Comparison of ENCODE assay signal across 18 cellular contexts in the genomic region with DNA sequence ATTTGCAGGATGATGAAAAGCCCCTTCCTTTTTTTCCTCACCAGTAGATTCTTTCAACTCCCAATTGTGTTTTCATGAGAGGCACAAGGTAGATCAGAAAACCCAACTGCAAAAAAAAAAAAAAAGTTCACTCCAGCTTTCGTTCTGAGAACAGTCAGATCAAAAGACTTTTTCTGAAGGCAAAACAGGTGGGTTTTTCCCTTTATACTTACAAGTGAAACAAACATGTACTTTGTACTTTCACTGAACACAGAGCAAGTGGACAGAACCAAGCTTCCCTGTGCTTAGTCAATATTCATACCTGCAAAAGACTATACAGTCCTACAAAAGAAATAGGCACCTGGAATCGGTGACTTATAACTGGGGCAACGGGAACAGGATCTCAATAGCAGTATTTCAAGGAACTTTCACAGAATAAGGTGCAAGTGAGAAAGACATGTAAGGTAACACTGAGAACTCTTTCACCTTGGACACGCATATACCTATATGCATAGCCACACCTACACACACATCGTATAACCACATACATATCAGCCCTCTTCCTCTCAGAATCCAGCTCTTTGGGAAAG. TPM values are rescaled to one million over a fixed set of nuclear protein-coding genes. Genes with fewer than 3 reads are reported as not detected.
DNase-seq lines count a peak whose midpoint lies in the region; ATAC-seq and TF ChIP-seq lines count a peak whose summit lies in the region.
"Had no signal": no experiment of that assay in that cellular context is flagged by ENCODE, and none has a peak within 500 bp of the region (broad histone marks: within the 10 kb centered on the region; RNA-seq: fewer than 3 reads in every experiment).

No MANE protein-coding gene starts in this region.

- TF ChIP-seq EP300 in stomach (IDR thresholded peaks at IDR 0.05), result no peak

- H3K27me3 Mint-ChIP-seq in CD8-positive, alpha-beta T cell (ENCODE audit: low read depth), result no peaks in the 10 kb centered on the region

- H3K36me3 Mint-ChIP-seq in CD8-positive, alpha-beta T cell, result no peaks in the 10 kb centered on the region
- H3K36me3 Mint-ChIP-seq: activated naive CD8-positive, alpha-beta T cell treated with anti-CD3 and anti-CD28 coated beads for 36 hours had no signal

- peak overlapping the region; percentile 34 to 69 (median 54) for H3K27ac ChIP-seq in stomach
- H3K27ac ChIP-seq in CD8-positive, alpha-beta T cell (ENCODE audit: low read depth, low read length), result no peak overlapping the region
- H3K27ac ChIP-seq: HL-60 had no signal

- H3K27me3 ChIP-seq in stomach, result no peaks in the 10 kb centered on the region
- no peaks in the 10 kb centered on the region for H3K27me3 ChIP-seq in CD8-positive, alpha-beta T cell (ENCODE audit: insufficient read depth, low read length)

- TF ChIP-seq POLR2A in stomach (IDR thresholded peaks at IDR 0.05), result no peak

- peak; percentile 19 for DNase-seq in NCI-H510A treated with DMSO at 0.1 percent for 48 hours (lab: John Stamatoyannopoulos, UW)
- DNase-seq in NCI-H510A (lab: John Stamatoyannopoulos, UW), result no peak
- DNase-seq in HuH-7.5 (ENCODE audit: low spot score), result peak; percentile 10
- DNase-seq in stomach, result no peak
- DNase-seq in cerebellar nuclear complex (lab: John Stamatoyannopoulos, UW), result no peak
- DNase-seq in KG1 (lab: John Stamatoyannopoulos, UW), result no peak
- DNase-seq in CD8-positive, alpha-beta T cell, result no peak
- DNase-seq: activated naive CD8-positive, alpha-beta T cell treated with anti-CD3 and anti-CD28 coated beads for 36 hours; central memory CD4-positive, alpha-beta T cell; HCEC 1CT; islet precursor cell; PC-3; stimulated activated CD4-positive, alpha-beta T cell treated with anti-CD3 and anti-CD28 coated beads, Interleukin-15, amount 100 ng/mL, for 24 hours; trophoblast cell had no signal

- no peaks in the 10 kb centered on the region for H3K36me3 ChIP-seq in stomach
- H3K36me3 ChIP-seq in CD8-positive, alpha-beta T cell (ENCODE audit: insufficient read depth, low read length), result no peaks in the 10 kb centered on the region

- peak; percentile 81 for ATAC-seq in HG02763 (IDR thresholded peaks at IDR 0.05; ENCODE audit: unreplicated experiment)
- no peak for ATAC-seq in CD8-positive, alpha-beta T cell
- ATAC-seq: activated CD4-positive, CD25-positive, alpha-beta regulatory T cell treated with anti-CD3 and anti-CD28 coated beads, Interleukin-2, amount 50 U/mL, for 24 hours; PC-3 had no signal

- H3K4me3 Mint-ChIP-seq in CD8-positive, alpha-beta T cell, result no peak overlapping the region
- H3K4me3 Mint-ChIP-seq: activated naive CD8-positive, alpha-beta T cell treated with anti-CD3 and anti-CD28 coated beads for 36 hours had no signal

- POLR2A ChIA-PET in CD8-positive, alpha-beta T cell (lab: Charles Lee), result no interaction called here

- WGBS in stomach, 5 donors, result 29 to 51% (median 47%) methylated on average over 5 of the region's 5 CpGs

- TF ChIP-seq CTCF in stomach (IDR thresholded peaks at IDR 0.05), result no peak
- TF ChIP-seq CTCF in CD8-positive, alpha-beta T cell (IDR thresholded peaks at IDR 0.05), result no peak

- H3K4me3 ChIP-seq in stomach, result no peak overlapping the region
- H3K4me3 ChIP-seq in CD8-positive, alpha-beta T cell (ENCODE audit: low read depth, low read length), result no peak overlapping the region

- no peak overlapping the region for H3K27ac Mint-ChIP-seq in CD8-positive, alpha-beta T cell
- H3K27ac Mint-ChIP-seq: activated naive CD8-positive, alpha-beta T cell treated with anti-CD3 and anti-CD28 coated beads for 36 hours had no signal

- CTCF ChIA-PET in CD8-positive, alpha-beta T cell (lab: Charles Lee), result no interaction called here

- no peaks in the 10 kb centered on the region for H3K9me3 ChIP-seq in stomach
- no peaks in the 10 kb centered on the region for H3K9me3 ChIP-seq in CD8-positive, alpha-beta T cell (ENCODE audit: low read length)

- intact Hi-C loops in stomach (cut with DNase I; ENCODE audit: low total_unique reads), result no loop called here
- intact Hi-C loops in CD8-positive, alpha-beta T cell (cut with DNase I, micrococcal nuclease), result no loop called here

- peaks cover 29 to 71% (median 53%) of the 10 kb centered on the region in 4 donors for H3K4me1 ChIP-seq in stomach
- H3K4me1 ChIP-seq in CD8-positive, alpha-beta T cell (ENCODE audit: insufficient read depth, low read length), result no peaks in the 10 kb centered on the region

- H3K4me1 Mint-ChIP-seq in CD8-positive, alpha-beta T cell (ENCODE audit: low read depth), result no peaks in the 10 kb centered on the region
- H3K4me1 Mint-ChIP-seq: activated naive CD8-positive, alpha-beta T cell treated with anti-CD3 and anti-CD28 coated beads for 36 hours had no signal

- H3K9me3 Mint-ChIP-seq in CD8-positive, alpha-beta T cell, result no peaks in the 10 kb centered on the region
- H3K9me3 Mint-ChIP-seq: activated naive CD8-positive, alpha-beta T cell treated with anti-CD3 and anti-CD28 coated beads for 36 hours had no signal

RNA-seq across cellular contexts. Expression of a gene that starts 54.1 kb away (rescaled TPM):
- 100 to 1,000 TPM in 1 of 5 donors, 10 to 100 TPM in 2, 1 to 10 TPM in 2; 7.2 to 169 (median 14.2) TPM for total RNA-seq in stomach
- 10 to 100 TPM in 1 of 3 donors, 1 to 10 TPM in 2; 6.4 to 12.4 (median 9.8) TPM for polyA plus RNA-seq in stomach
- not detected for total RNA-seq in CD8-positive, alpha-beta T cell
- total RNA-seq: activated naive CD8-positive, alpha-beta T cell treated with anti-CD3 and anti-CD28 coated beads for 36 hours; endothelial cell of umbilical vein; PC-3 had no signal
- polyA plus RNA-seq: endothelial cell of umbilical vein had no signal

Comparison
In these comparisons a context has a peak if more than half of its experiments do, and no peak if none do; other contexts are left out.
1. DNase-seq: peak in NCI-H510A treated with DMSO at 0.1 percent for 48 hours (single experiment) and HuH-7.5 (single experiment); none in NCI-H510A (single experiment), stomach (single experiment), cerebellar nuclear complex (0 of 2), KG1 (single experiment) and CD8-positive, alpha-beta T cell (0 of 7).
2. RNA of a gene that starts 54.1 kb away (total RNA-seq): 7.2 to 169 TPM in stomach; not detected in CD8-positive, alpha-beta T cell; every median in the first group is over 4 times any median in the second.